ENCODE assay signal across 1 cellular context in genomic region chr6:44388876-44389275, GRCh38.
TF ChIP-seq lines count a peak whose summit lies in the region.

No MANE protein-coding gene starts in this region.

TF ChIP-seq in WTC11, 78 proteins besides CTCF, POLR2A, EP300 and RAD21 (continued from another document):
- TF ChIP-seq AFF4 (CRISPR knock-in tag; IDR thresholded peaks at IDR 0.05; ENCODE audit: borderline replicate concordance) (no peak), GTF2I (CRISPR knock-in tag; conservative IDR thresholded peaks at IDR 0.05) (no peak), ARID4B (CRISPR knock-in tag; IDR thresholded peaks at IDR 0.05; ENCODE audit: borderline replicate concordance) (no peak), OVOL2 (CRISPR knock-in tag; IDR thresholded peaks at IDR 0.05; ENCODE audit: borderline replicate concordance) (no peak), ZSCAN18 (CRISPR knock-in tag; IDR thresholded peaks at IDR 0.05) (no peak)
